In the genomic region with DNA sequence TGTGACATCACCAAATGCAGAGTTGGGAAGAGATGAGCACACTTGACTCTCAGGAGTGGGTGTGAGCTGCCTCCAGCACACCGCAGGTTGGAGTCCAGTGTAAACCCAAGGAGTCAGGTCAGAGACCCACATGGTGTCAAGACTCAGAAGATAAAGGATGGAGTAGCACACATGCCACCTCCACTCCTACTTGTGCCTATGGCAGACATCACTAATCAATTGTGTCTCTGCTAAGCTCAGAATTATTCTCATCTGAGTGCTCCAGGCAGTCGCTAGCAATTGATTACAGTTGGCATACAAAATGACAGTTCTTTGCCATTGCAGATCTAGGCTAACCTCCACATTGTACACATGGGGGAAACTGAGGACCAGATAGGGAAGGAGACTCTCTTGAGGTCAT, we compare ENCODE assay signal across 28 cellular contexts.
"Had no signal": no experiment of that assay in that cellular context is flagged by ENCODE, and none has a peak within 500 bp of the region (broad histone marks: within the 10 kb centered on the region; RNA-seq: fewer than 3 reads in every experiment).

No MANE protein-coding gene starts in this region.

- FAIRE-seq: colon, endometrium, endothelial cell of umbilical vein, frontal cortex had no signal

- ATAC-seq: effector memory CD8-positive, alpha-beta T cell; esophagus mucosa; foreskin keratinocyte; gastrocnemius medialis; gastroesophageal sphincter; heart left ventricle; heart right ventricle had no signal

- DNase-seq: colonic mucosa; cortex of kidney; dermis blood vessel endothelial cell; dorsolateral prefrontal cortex; effector CD4-positive, alpha-beta T cell; effector CD8-positive, alpha-beta T cell; effector memory CD4-positive, alpha-beta T cell; effector memory CD8-positive, alpha-beta T cell; endodermal cell; erythroblast; esophagus squamous epithelium; foreskin fibroblast; foreskin keratinocyte; foreskin melanocyte; gastrocnemius medialis; glutamatergic neuron; head of caudate nucleus; heart left ventricle; heart right ventricle had no signal

- H3K4me1 ChIP-seq: colonic mucosa, foreskin keratinocyte had no signal

- H3K9me3 ChIP-seq: colonic mucosa, esophagus muscularis mucosa, esophagus squamous epithelium, gastrocnemius medialis, gastroesophageal sphincter, heart left ventricle, heart right ventricle had no signal

- H3K36me3 ChIP-seq: colonic mucosa, esophagus muscularis mucosa, esophagus squamous epithelium, gastrocnemius medialis, gastroesophageal sphincter, heart left ventricle, heart right ventricle had no signal

- H3K27me3 ChIP-seq: colonic mucosa, esophagus muscularis mucosa, gastrocnemius medialis, gastroesophageal sphincter, heart left ventricle had no signal

- H3K27ac ChIP-seq: colonic mucosa, coronary artery, dorsolateral prefrontal cortex, epithelial cell of prostate, esophagus muscularis mucosa, esophagus squamous epithelium, foreskin keratinocyte, gastrocnemius medialis, gastroesophageal sphincter, heart left ventricle, heart right ventricle had no signal

- H3K4me3 ChIP-seq: colonic mucosa, coronary artery, dorsolateral prefrontal cortex, esophagus muscularis mucosa, esophagus squamous epithelium, gastrocnemius medialis, gastroesophageal sphincter, heart left ventricle, heart right ventricle had no signal
